16 cellular contexts compared by ENCODE assay signal in genomic region chr10:71459513-71459912, GRCh38.
"Had no signal": no experiment of that assay in that cellular context is flagged by ENCODE, and none has a peak within 500 bp of the region (broad histone marks: within the 10 kb centered on the region; RNA-seq: fewer than 3 reads in every experiment).

No MANE protein-coding gene starts in this region.

- ATAC-seq: activated CD4-positive, CD25-positive, alpha-beta regulatory T cell treated with anti-CD3 and anti-CD28 coated beads, Interleukin-2, amount 50 U/mL, for 24 hours; activated T-helper 17 cell treated with anti-CD3 and anti-CD28 coated beads, Interleukin-2, amount 50 U/mL, for 72 hours; foreskin keratinocyte; stimulated activated naive CD8-positive, alpha-beta T cell treated with anti-CD3 and anti-CD28 coated beads, Interleukin-15, amount 100 ng/mL, for 72 hours had no signal

- H3K27me3 ChIP-seq: ovary, upper lobe of left lung had no signal

- H3K9me3 Mint-ChIP-seq: activated T-helper 17 cell treated with anti-CD3 and anti-CD28 coated beads, Interleukin-2, amount 50 U/mL, for 72 hours; neural crest cell; stimulated activated naive CD8-positive, alpha-beta T cell treated with anti-CD3 and anti-CD28 coated beads, Interleukin-15, amount 100 ng/mL, for 72 hours had no signal

- H3K9me3 ChIP-seq: ovary, upper lobe of left lung had no signal

- H3K27ac ChIP-seq: foreskin keratinocyte, ovary, upper lobe of left lung had no signal

- FAIRE-seq: islet of Langerhans had no signal

- H3K36me3 ChIP-seq: ovary, upper lobe of left lung had no signal

- H3K4me1 Mint-ChIP-seq: activated T-helper 17 cell treated with anti-CD3 and anti-CD28 coated beads, Interleukin-2, amount 50 U/mL, for 72 hours; neural crest cell; stimulated activated naive CD8-positive, alpha-beta T cell treated with anti-CD3 and anti-CD28 coated beads, Interleukin-15, amount 100 ng/mL, for 72 hours had no signal

- H3K4me3 Mint-ChIP-seq: activated T-helper 17 cell treated with anti-CD3 and anti-CD28 coated beads, Interleukin-2, amount 50 U/mL, for 72 hours; neural crest cell; stimulated activated naive CD8-positive, alpha-beta T cell treated with anti-CD3 and anti-CD28 coated beads, Interleukin-15, amount 100 ng/mL, for 72 hours had no signal

- H3K4me3 ChIP-seq: lung, ovary, upper lobe of left lung had no signal

- DNase-seq: activated CD4-positive, alpha-beta T cell treated with anti-CD3 and anti-CD28 coated beads, Interleukin-2, amount 50 U/mL, for 4 hours; activated naive CD4-positive, alpha-beta T cell treated with Interleukin-2 at 50 U/mL for 16 hours; activated T-cell treated with anti-CD3 and anti-CD28 coated beads for 4 hours; anterior cingulate cortex; effector CD8-positive, alpha-beta T cell; foreskin keratinocyte; midbrain; ovary; stimulated activated CD4-positive, alpha-beta T cell treated with anti-CD3 and anti-CD28 coated beads, Interleukin-1b, Interleukin-23, amount 100 ng/mL, for 48 hours; stimulated activated naive CD8-positive, alpha-beta T cell treated with anti-CD3 and anti-CD28 coated beads, Interleukin-15, amount 100 ng/mL, for 72 hours; upper lobe of left lung had no signal

- H3K4me1 ChIP-seq: foreskin keratinocyte, upper lobe of left lung had no signal

- H3K27ac Mint-ChIP-seq: activated T-helper 17 cell treated with anti-CD3 and anti-CD28 coated beads, Interleukin-2, amount 50 U/mL, for 72 hours; stimulated activated naive CD8-positive, alpha-beta T cell treated with anti-CD3 and anti-CD28 coated beads, Interleukin-15, amount 100 ng/mL, for 72 hours had no signal
